Comparison of ENCODE assay signal across 15 cellular contexts in genomic region chr13:71871180-71871754, GRCh38.
"Had no signal": no experiment of that assay in that cellular context is flagged by ENCODE, and none has a peak within 500 bp of the region (broad histone marks: within the 10 kb centered on the region; RNA-seq: fewer than 3 reads in every experiment).

No MANE protein-coding gene starts in this region.

- FAIRE-seq: astrocyte, endometrium, keratinocyte had no signal

- H3K4me3 ChIP-seq: cardiac muscle cell, hepatocyte, left lung, thoracic aorta had no signal

- DNase-seq: activated CD4-positive, alpha-beta T cell treated with anti-CD3 and anti-CD28 coated beads for 48 hours; activated CD8-positive, alpha-beta T cell treated with anti-CD3 and anti-CD28 coated beads for 36 hours; activated effector memory CD4-positive, alpha-beta T cell treated with Interleukin-2 at 50 U/mL for 16 hours; activated naive CD4-positive, alpha-beta T cell treated with anti-CD3 and anti-CD28 coated beads, Interleukin-2, amount 50 U/mL, for 16 hours; activated T-cell treated with anti-CD3 and anti-CD28 coated beads, Interleukin-2, amount 50 U/mL, for 4 hours; left lung; mammary epithelial cell; naive B cell; stimulated activated CD4-positive, alpha-beta T cell treated with anti-CD3 and anti-CD28 coated beads, Interleukin-1b, Interleukin-23, amount 100 ng/mL, for 48 hours had no signal
